In the genomic region with DNA sequence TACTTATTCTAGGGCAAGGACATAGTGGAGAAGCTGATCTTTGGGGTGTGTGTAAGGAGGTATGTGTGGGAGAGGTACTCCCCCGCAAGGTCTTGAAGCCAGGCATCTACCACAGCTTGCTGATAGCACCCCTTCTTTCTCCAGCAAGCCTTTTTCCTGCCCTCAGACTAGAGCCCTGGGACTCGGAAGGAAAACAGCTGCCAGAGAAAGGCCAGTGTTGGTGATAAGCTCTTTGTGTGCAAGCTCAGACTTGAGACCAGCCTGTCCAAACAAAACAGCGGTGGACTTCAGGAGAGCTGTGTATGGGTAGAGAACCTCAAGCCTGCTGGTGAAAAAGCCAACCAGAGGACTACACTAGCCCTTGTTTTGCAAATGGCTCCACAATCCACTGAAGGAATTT, we compare ENCODE assay signal across 9 cellular contexts.
A peak's percentile ranks its signal among the peaks of the same experiment; 100 is the strongest.
DNase-seq lines count a peak whose midpoint lies in the region; ATAC-seq, FAIRE-seq and TF ChIP-seq lines count a peak whose summit lies in the region.
"Had no signal": no experiment of that assay in that cellular context is flagged by ENCODE, and none has a peak within 500 bp of the region (broad histone marks: within the 10 kb centered on the region; RNA-seq: fewer than 3 reads in every experiment).

No MANE protein-coding gene starts in this region.

- TF ChIP-seq CTCF in bronchial epithelial cell (IDR thresholded peaks at IDR 0.05; ENCODE audit: insufficient read depth, low read length, severe bottlenecking) (no peak), mesothelial cell of epicardium (IDR thresholded peaks at IDR 0.05; ENCODE audit: unreplicated experiment) (no peak)

- DNase-seq in bronchial epithelial cell (ENCODE audit: low read depth) (peak; percentile 89), mesothelial cell of epicardium (ENCODE audit: low spot score in 2 of 2, unreplicated experiment in 2 of 2) (no peak), A172 (ENCODE audit: low spot score) (no peak), iPS-NIHi7 (ENCODE audit: extremely low spot score) (no peak)
- no peak for DNase-seq in activated CD8-positive, alpha-beta memory T cell treated with anti-CD3 and anti-CD28 coated beads, Interleukin-2, amount 10 ng/mL, durations not matched to agents 7 days and 5 days
- DNase-seq in activated naive CD4-positive, alpha-beta T cell (lab: John Stamatoyannopoulos, UW), result no peak

- peaks cover 2% of the 10 kb centered on the region for H3K36me3 Mint-ChIP-seq in mesothelial cell of epicardium
- H3K36me3 Mint-ChIP-seq in activated CD8-positive, alpha-beta memory T cell treated with anti-CD3 and anti-CD28 coated beads, Interleukin-2, amount 10 ng/mL, durations not matched to agents 7 days and 5 days, result no peaks in the 10 kb centered on the region

- peak overlapping the region; percentile 71 for H2AFZ ChIP-seq in ACC112 (ENCODE audit: low read length, unreplicated experiment)

- H3K79me2 ChIP-seq in ACC112 (ENCODE audit: control insufficient read depth, insufficient read depth, low read length, unreplicated experiment), result no peaks in the 10 kb centered on the region

- H3K4me1 ChIP-seq in ACC112 (ENCODE audit: control insufficient read depth, insufficient read depth, low read length, unreplicated experiment), result peaks cover 29% of the 10 kb centered on the region

- H3K4me3 ChIP-seq in ACC112 (ENCODE audit: low read depth, low read length) (no peak overlapping the region), bronchial epithelial cell (ENCODE audit: low read depth, low read length) (no peak overlapping the region)

- peaks cover 4% of the 10 kb centered on the region for H3K9me3 Mint-ChIP-seq in mesothelial cell of epicardium
- H3K9me3 Mint-ChIP-seq in activated CD8-positive, alpha-beta memory T cell treated with anti-CD3 and anti-CD28 coated beads, Interleukin-2, amount 10 ng/mL, durations not matched to agents 7 days and 5 days (ENCODE audit: low read depth), result no peaks in the 10 kb centered on the region

- no peaks in the 10 kb centered on the region for H3K36me3 ChIP-seq in ACC112 (ENCODE audit: insufficient read depth, low read length)
- H3K36me3 ChIP-seq in bronchial epithelial cell (ENCODE audit: control insufficient read depth, insufficient read depth, low read length), result no peaks in the 10 kb centered on the region

- CTCF ChIA-PET in activated CD8-positive, alpha-beta memory T cell treated with anti-CD3 and anti-CD28 coated beads, Interleukin-2, amount 10 ng/mL, durations not matched to agents 7 days and 5 days (lab: Charles Lee), result interaction anchor here (0.7 to 1.7 kb wide), 7 partner anchors 21 to 678 kb away, joined by 3 to 11 read pairs (median 3); no protein-coding TSS in a partner anchor

- peak; percentile 16 for ATAC-seq in HG02973 (IDR thresholded peaks at IDR 0.05; ENCODE audit: unreplicated experiment)
- ATAC-seq in activated CD8-positive, alpha-beta memory T cell treated with anti-CD3 and anti-CD28 coated beads, Interleukin-2, amount 10 ng/mL, durations not matched to agents 7 days and 5 days, result no peak

- H3K4me1 Mint-ChIP-seq in mesothelial cell of epicardium, result peaks cover 49% of the 10 kb centered on the region
- peaks cover 2% of the 10 kb centered on the region for H3K4me1 Mint-ChIP-seq in activated CD8-positive, alpha-beta memory T cell treated with anti-CD3 and anti-CD28 coated beads, Interleukin-2, amount 10 ng/mL, durations not matched to agents 7 days and 5 days
- H3K4me1 Mint-ChIP-seq: B cell had no signal

- H3K27me3 ChIP-seq in ACC112 (ENCODE audit: insufficient read depth, low read length), result no peaks in the 10 kb centered on the region
- no peaks in the 10 kb centered on the region for H3K27me3 ChIP-seq in bronchial epithelial cell (ENCODE audit: control insufficient read depth, insufficient read depth, low read length)

- peak overlapping the region; percentile 15 for H3K27ac Mint-ChIP-seq in mesothelial cell of epicardium
- no peak overlapping the region for H3K27ac Mint-ChIP-seq in activated CD8-positive, alpha-beta memory T cell treated with anti-CD3 and anti-CD28 coated beads, Interleukin-2, amount 10 ng/mL, durations not matched to agents 7 days and 5 days
- H3K27ac Mint-ChIP-seq: B cell had no signal

- H3K27me3 Mint-ChIP-seq in mesothelial cell of epicardium (ENCODE audit: low read depth), result no peaks in the 10 kb centered on the region
- H3K27me3 Mint-ChIP-seq in activated CD8-positive, alpha-beta memory T cell treated with anti-CD3 and anti-CD28 coated beads, Interleukin-2, amount 10 ng/mL, durations not matched to agents 7 days and 5 days, result peaks cover 48% of the 10 kb centered on the region

- no peak for FAIRE-seq in bronchial epithelial cell (lab: Jason Lieb, UNC)

- H3K27ac ChIP-seq in ACC112 (ENCODE audit: low read depth, low read length), result no peak overlapping the region

- no peak overlapping the region for H3K4me3 Mint-ChIP-seq in mesothelial cell of epicardium
- H3K4me3 Mint-ChIP-seq in activated CD8-positive, alpha-beta memory T cell treated with anti-CD3 and anti-CD28 coated beads, Interleukin-2, amount 10 ng/mL, durations not matched to agents 7 days and 5 days, result no peak overlapping the region
- H3K4me3 Mint-ChIP-seq: B cell had no signal
